In genomic region chr11:95923730-95924413, GRCh38 we compare ENCODE assay signal across 1 cellular context.
TF ChIP-seq lines count a peak whose summit lies in the region.

Gene MTMR2, minus strand, starts transcription at chr11:95924107. Its CDS starts 153 bp downstream, at chr11:95923954.

TF ChIP-seq in K562, 482 proteins besides CTCF, POLR2A, EP300 and RAD21 (continued from another document and continues in another):
- TF ChIP-seq ID3 (CRISPR knock-in tag; IDR thresholded peaks at IDR 0.05) = no peak
- peak; percentile 71; the same call in 1 of the 2 replicates for TF ChIP-seq ID3 (tag; IDR thresholded peaks at IDR 0.05)
- peak; percentile 96 for TF ChIP-seq CTBP1 (IDR thresholded peaks at IDR 0.05; ENCODE audit: borderline replicate concordance)
- peak; percentile 36 to 52; a peak in 2 of 4 replicates for TF ChIP-seq NONO (IDR thresholded peaks at IDR 0.05; ENCODE audit: low read depth in 2 of 2, low read length in 1 of 2)
- TF ChIP-seq ETV6 (IDR thresholded peaks at IDR 0.05; ENCODE audit: borderline replicate concordance in 1 of 2, low read depth in 2 of 2, low read length in 1 of 2) = no peak
- 0 out of 2 replicates have a peak, but pooled peaks have one; percentile 51 for TF ChIP-seq ETV6 (CRISPR knock-in tag; IDR thresholded peaks at IDR 0.05; ENCODE audit: borderline replicate concordance)
- peak; percentile 81 for TF ChIP-seq SMAD1 (IDR thresholded peaks at IDR 0.05; ENCODE audit: low read depth, low read length, partially characterized antibody)
- TF ChIP-seq ETV5 (CRISPR knock-in tag; IDR thresholded peaks at IDR 0.05; ENCODE audit: low read depth) = peak; percentile 95
- no peak for TF ChIP-seq XRCC3 (IDR thresholded peaks at IDR 0.05)
- peak; percentile 85 for TF ChIP-seq TAF9B (IDR thresholded peaks at IDR 0.05; ENCODE audit: partially characterized antibody)
- no peak for TF ChIP-seq MAFK (IDR thresholded peaks at IDR 0.05; ENCODE audit: low read length)
- TF ChIP-seq CXXC5 (CRISPR knock-in tag; IDR thresholded peaks at IDR 0.05) = peak; percentile 84
- TF ChIP-seq MTA3 (IDR thresholded peaks at IDR 0.05; ENCODE audit: borderline replicate concordance) = peak; percentile 78
- TF ChIP-seq POLR2B (IDR thresholded peaks at IDR 0.05; ENCODE audit: low read depth, partially characterized antibody) = peak; percentile 97
- TF ChIP-seq ETS1 (conservative IDR thresholded peaks at IDR 0.05; ENCODE audit: control insufficient read depth, low read depth, low read length) = peak; percentile 85
- TF ChIP-seq BCL6 (CRISPR knock-in tag; IDR thresholded peaks at IDR 0.05) = 0 out of 2 replicates have a peak, but pooled peaks have one; percentile 37
- TF ChIP-seq NFYB (IDR thresholded peaks at IDR 0.05; ENCODE audit: extremely low read depth, insufficient read length) = no peak
- no peak for TF ChIP-seq ZNF77 (CRISPR knock-in tag; IDR thresholded peaks at IDR 0.05)
- 0 out of 2 replicates have a peak, but pooled peaks have one; percentile 28 for TF ChIP-seq KLF13 (tag; IDR thresholded peaks at IDR 0.05; ENCODE audit: borderline replicate concordance, low read depth)
- TF ChIP-seq KLF1 (tag; IDR thresholded peaks at IDR 0.05) = peak; percentile 85
- TF ChIP-seq LARP7 (IDR thresholded peaks at IDR 0.05) = 0 out of 2 replicates have a peak, but pooled peaks have one; percentile 3
- TF ChIP-seq PML (IDR thresholded peaks at IDR 0.05; ENCODE audit: low read length) = peak; percentile 74; the same call in 1 of the 2 replicates
- TF ChIP-seq ZBTB33 (CRISPR knock-in tag; IDR thresholded peaks at IDR 0.05) = peak; percentile 63; the same call in 1 of the 2 replicates
- no peak for TF ChIP-seq BMI1 (IDR thresholded peaks at IDR 0.05; ENCODE audit: low read length)
- peak; percentile 38; the same call in 1 of the 2 replicates for TF ChIP-seq GTF2F1 (IDR thresholded peaks at IDR 0.05; ENCODE audit: low read depth, low read length)
- peak; percentile 55 for TF ChIP-seq VEZF1 (CRISPR knock-in tag; IDR thresholded peaks at IDR 0.05)
- peak; percentile 99 for TF ChIP-seq RBFOX2 (IDR thresholded peaks at IDR 0.05; ENCODE audit: low read depth, low read length)
- peak; percentile 67 for TF ChIP-seq EP400 (IDR thresholded peaks at IDR 0.05)
- TF ChIP-seq TBP (optimal IDR thresholded peaks at IDR 0.05; ENCODE audit: low read depth, low read length) = peak; percentile 92
- peak; percentile 81 for TF ChIP-seq TAF1 (IDR thresholded peaks at IDR 0.05; ENCODE audit: control insufficient read depth, extremely low read depth, insufficient read depth, low read length, severe bottlenecking)
- peak; percentile 5; the same call in 1 of the 2 replicates for TF ChIP-seq ARID1B (IDR thresholded peaks at IDR 0.05)
- TF ChIP-seq RFX1 (IDR thresholded peaks at IDR 0.05) = peak; percentile 63
- 0 out of 2 replicates have a peak, but pooled peaks have one; percentile 57 for TF ChIP-seq ZNF584 (CRISPR knock-in tag; IDR thresholded peaks at IDR 0.05; ENCODE audit: low read depth)
- TF ChIP-seq GATAD2A (IDR thresholded peaks at IDR 0.05) = no peak
- 0 out of 2 replicates have a peak, but pooled peaks have one; percentile 33 for TF ChIP-seq SMAD3 (CRISPR knock-in tag; conservative IDR thresholded peaks at IDR 0.05)
- TF ChIP-seq MECOM (CRISPR knock-in tag; IDR thresholded peaks at IDR 0.05) = no peak
- 0 out of 2 replicates have a peak, but pooled peaks have one; percentile 4 for TF ChIP-seq ZNF830 (CRISPR knock-in tag; IDR thresholded peaks at IDR 0.05)
- peak; percentile 54; the same call in 1 of the 2 replicates for TF ChIP-seq SMARCE1 (IDR thresholded peaks at IDR 0.05)
- TF ChIP-seq SMARCA5 (IDR thresholded peaks at IDR 0.05) = peak; percentile 35; the same call in 1 of the 2 replicates
- peak; percentile 56; the same call in 1 of the 2 replicates for TF ChIP-seq OTX1 (CRISPR knock-in tag; IDR thresholded peaks at IDR 0.05)
- 0 out of 2 replicates have a peak, but pooled peaks have one; percentile 22 for TF ChIP-seq GATA2 (CRISPR knock-in tag; IDR thresholded peaks at IDR 0.05)
- no peak for TF ChIP-seq CBFA2T2 (conservative IDR thresholded peaks at IDR 0.05)
- no peak for TF ChIP-seq BRD4 (IDR thresholded peaks at IDR 0.05)
- TF ChIP-seq ZBTB17 (CRISPR knock-in tag; IDR thresholded peaks at IDR 0.05) = peak; percentile 77
- TF ChIP-seq RREB1 (CRISPR knock-in tag; IDR thresholded peaks at IDR 0.05) = 0 out of 2 replicates have a peak, but pooled peaks have one; percentile 26
- 0 out of 2 replicates have a peak, but pooled peaks have one; percentile 18 for TF ChIP-seq MXI1 (IDR thresholded peaks at IDR 0.05; ENCODE audit: low read depth, low read length)
- no peak for TF ChIP-seq CHD2 (IDR thresholded peaks at IDR 0.05; ENCODE audit: low read depth, low read length)
- peak; percentile 84 for TF ChIP-seq TAF7 (tag; IDR thresholded peaks at IDR 0.05)
- no peak for TF ChIP-seq RBM39 (optimal IDR thresholded peaks at IDR 0.05; ENCODE audit: low read depth, low read length)
- peak; percentile 87; the same call in 1 of the 2 replicates for TF ChIP-seq FOXK1 (CRISPR knock-in tag; IDR thresholded peaks at IDR 0.05; ENCODE audit: borderline replicate concordance)
- TF ChIP-seq PRDM10 (IDR thresholded peaks at IDR 0.05; ENCODE audit: partially characterized antibody) = peak; percentile 5
- 0 out of 2 replicates have a peak, but pooled peaks have one; percentile 22 for TF ChIP-seq TRIM25 (IDR thresholded peaks at IDR 0.05; ENCODE audit: borderline replicate concordance)
- peak; percentile 84 for TF ChIP-seq ELF2 (CRISPR knock-in tag; IDR thresholded peaks at IDR 0.05)
- 0 out of 2 replicates have a peak, but pooled peaks have one; percentile 48 for TF ChIP-seq JUND (IDR thresholded peaks at IDR 0.05; ENCODE audit: borderline replicate concordance, low read depth, low read length)
- no peak; the same call in 2 of the 3 replicates for TF ChIP-seq JUND (tag; IDR thresholded peaks at IDR 0.05; ENCODE audit: borderline replicate concordance, low read depth, low read length)
- no peak for TF ChIP-seq HNRNPUL1 (IDR thresholded peaks at IDR 0.05; ENCODE audit: low read length)
